ENCODE assay signal across 12 cellular contexts in genomic region chr5:36153727-36154126, GRCh38. TPM values are rescaled to one million over a fixed set of nuclear protein-coding genes. Genes with fewer than 3 reads are reported as not detected.
A peak's percentile ranks its signal among the peaks of the same experiment; 100 is the strongest.
DNase-seq lines count a peak whose midpoint lies in the region; ATAC-seq and TF ChIP-seq lines count a peak whose summit lies in the region.
"Had no signal": no experiment of that assay in that cellular context is flagged by ENCODE, and none has a peak within 500 bp of the region (broad histone marks: within the 10 kb centered on the region; RNA-seq: fewer than 3 reads in every experiment).

No MANE protein-coding gene starts in this region.

- no peak overlapping the region for H2AK9ac ChIP-seq in IMR-90 (replicated peaks; ENCODE audit: low read depth, low read length, poor library complexity)

- no peak overlapping the region for H2BK20ac ChIP-seq in IMR-90 (ENCODE audit: low read depth, low read length)

- intact Hi-C loops in CD4-positive, alpha-beta memory T cell (cut with micrococcal nuclease): loop anchor here (2.0 to 5.0 kb wide), 2 partner anchors 1225 to 1316 kb away; partner anchors contain the start of genes TTC23L and WDR70
- intact Hi-C loops in IMR-90 (cut with micrococcal nuclease): loop anchor here (2.0 to 5.0 kb wide), 2 partner anchors 87 to 724 kb away; partner anchors contain the start of genes NADK2 and NIPBL
- intact Hi-C loops in natural killer cell (cut with micrococcal nuclease): no loop called here

- H2BK15ac ChIP-seq in IMR-90 (ENCODE audit: low read depth, low read length): 0 out of 3 replicates have a peak overlapping the region, but pooled peaks have one; percentile 28

- H2BK5ac ChIP-seq in IMR-90 (ENCODE audit: low read depth, low read length, poor library complexity, severe bottlenecking): peak overlapping the region; percentile 61

- H3K4me3 ChIP-seq in CD4-positive, alpha-beta memory T cell (ENCODE audit: low read length in 2 of 2): no peak overlapping the region
- peak overlapping the region; percentile 69; the same call in 1 of the 2 replicates for H3K4me3 ChIP-seq in IMR-90 (ENCODE audit: insufficient read depth, low read depth, low read length)
- H3K4me3 ChIP-seq: lung had no signal

- WGBS in IMR-90 (ENCODE audit: extremely low coverage in 2 of 2, insufficient read length in 1 of 2), 2 experiments: no CpG with 5 or more reads among the region's 4 CpGs

- peaks cover 3% of the 10 kb centered on the region; the same call in 1 of the 2 replicates for H3K9me1 ChIP-seq in IMR-90 (ENCODE audit: insufficient read depth, low read length)

- peak overlapping the region; percentile 25 to 84 (median 64) for H3K4me3 Mint-ChIP-seq in CD4-positive, alpha-beta memory T cell
- peak overlapping the region; percentile 92 for H3K4me3 Mint-ChIP-seq in activated naive CD8-positive, alpha-beta T cell treated with anti-CD3 and anti-CD28 coated beads, Interleukin-2, amount 50 U/mL, for 24 hours
- H3K4me3 Mint-ChIP-seq in natural killer cell: peak overlapping the region; percentile 43

- H3K36me3 Mint-ChIP-seq in CD4-positive, alpha-beta memory T cell: peaks cover 37 to 64% of the 10 kb centered on the region in 2 donors
- H3K36me3 Mint-ChIP-seq in activated naive CD8-positive, alpha-beta T cell treated with anti-CD3 and anti-CD28 coated beads, Interleukin-2, amount 50 U/mL, for 24 hours (ENCODE audit: low read depth): peaks cover 57% of the 10 kb centered on the region
- H3K36me3 Mint-ChIP-seq in natural killer cell: peaks cover 17% of the 10 kb centered on the region

- peak overlapping the region; percentile 53 for H2BK120ac ChIP-seq in IMR-90 (ENCODE audit: low read depth, low read length)

- dilution Hi-C loops in IMR-90 (cut with HindIII; ENCODE audit: low sequenced_read_pairs, unreplicated experiment): no loop called here

- H3K9me3 ChIP-seq in CD4-positive, alpha-beta memory T cell (ENCODE audit: control insufficient read depth in 1 of 2, low read length in 2 of 2): no peaks in the 10 kb centered on the region
- no peaks in the 10 kb centered on the region for H3K9me3 ChIP-seq in IMR-90 (ENCODE audit: control insufficient read depth, insufficient read depth, low read length)

- no peak overlapping the region for H3K27ac ChIP-seq in CD4-positive, alpha-beta memory T cell (ENCODE audit: low read depth, low read length)
- H3K27ac ChIP-seq in IMR-90 (ENCODE audit: insufficient read depth, low read length): peak overlapping the region; percentile 86; the same call in 1 of the 2 replicates

- peak overlapping the region; percentile 63 for H3K23ac ChIP-seq in IMR-90 (ENCODE audit: low read depth, low read length)

- H4K20me1 ChIP-seq in IMR-90 (ENCODE audit: insufficient read depth, low read length): no peaks in the 10 kb centered on the region

- CTCF ChIA-PET in CD4-positive, alpha-beta memory T cell (lab: Charles Lee; ENCODE audit: partially characterized antibody): interaction anchor here (0.8 to 3.4 kb wide), 4 partner anchors 11 to 88 kb away, joined by 3 to 17 read pairs (median 6); partner anchors contain the start of gene NADK2
- CTCF ChIA-PET in IMR-90 (lab: Yijun Ruan, JAX): interaction anchor here (0.7 to 2.1 kb wide), 2 partner anchors 75 to 103 kb away, joined by 3 to 6 read pairs; no protein-coding TSS in a partner anchor

- no peak overlapping the region for H4K5ac ChIP-seq in IMR-90 (ENCODE audit: low read depth, low read length)

- H3K4me1 ChIP-seq in CD4-positive, alpha-beta memory T cell (ENCODE audit: insufficient read depth, low read length): peaks cover 43% of the 10 kb centered on the region
- H3K4me1 ChIP-seq in IMR-90 (ENCODE audit: control insufficient read depth, insufficient read depth, low read length): peaks cover 20% of the 10 kb centered on the region

- H3K27ac Mint-ChIP-seq in CD4-positive, alpha-beta memory T cell: peak overlapping the region in 5 of 7 donors; percentile 1 to 57 (median 5)
- peak overlapping the region; percentile 50 for H3K27ac Mint-ChIP-seq in activated naive CD8-positive, alpha-beta T cell treated with anti-CD3 and anti-CD28 coated beads, Interleukin-2, amount 50 U/mL, for 24 hours
- H3K27ac Mint-ChIP-seq in natural killer cell: no peak overlapping the region

- TF ChIP-seq CTCF in IMR-90 (conservative IDR thresholded peaks at IDR 0.05; ENCODE audit: low read depth, low read length) (no peak), natural killer cell (IDR thresholded peaks at IDR 0.05) (no peak)

- POLR2A ChIA-PET in CD4-positive, alpha-beta memory T cell (lab: Charles Lee; ENCODE audit: partially characterized antibody): interaction anchor here (2.8 to 4.3 kb wide), 3 partner anchors 15 to 723 kb away, joined by 11 to 48 read pairs (median 11); partner anchors contain the start of genes NADK2 and NIPBL
- POLR2A ChIA-PET in IMR-90 (lab: Charles Lee; ENCODE audit: unreplicated experiment): no interaction called here

- TF ChIP-seq RAD21 in IMR-90 (IDR thresholded peaks at IDR 0.05; ENCODE audit: low read length): no peak

- ATAC-seq in IMR-90 (ENCODE audit: low read depth) (no peak), natural killer cell (no peak), HG03520 (IDR thresholded peaks at IDR 0.05; ENCODE audit: unreplicated experiment) (no peak)
- ATAC-seq in activated naive CD8-positive, alpha-beta T cell treated with anti-CD3 and anti-CD28 coated beads, Interleukin-2, amount 50 U/mL, for 24 hours: no peak

- H4K91ac ChIP-seq in IMR-90 (ENCODE audit: insufficient read depth, low read depth, low read length): no peak overlapping the region

- H3K79me1 ChIP-seq in IMR-90 (ENCODE audit: low read depth in 1 of 2, low read length in 2 of 2): peaks cover 31 to 73% of the 10 kb centered on the region in 2 experiments

- H3K9ac ChIP-seq in IMR-90 (ENCODE audit: low read depth, low read length): peak overlapping the region; percentile 84

- no peak overlapping the region for H2AK5ac ChIP-seq in IMR-90 (ENCODE audit: low read depth, low read length)

- no peak for TF ChIP-seq POLR2A in IMR-90 (IDR thresholded peaks at IDR 0.05; ENCODE audit: low read depth, low read length)

- in situ Hi-C loops in IMR-90 (cut with MboI; ENCODE audit: low sequenced_read_pairs): no loop called here

- no peak overlapping the region for H2AFZ ChIP-seq in IMR-90 (replicated peaks; ENCODE audit: low read length, poor library complexity)

- H4K8ac ChIP-seq in IMR-90 (ENCODE audit: low read depth in 2 of 2, low read length in 2 of 2): peak overlapping the region in 1 of 2 experiments; percentile 68; a peak in 2 of 4 replicates

- 0 out of 2 replicates have a peak overlapping the region, but pooled peaks have one; percentile 9 for H3K56ac ChIP-seq in IMR-90 (ENCODE audit: extremely low read depth, insufficient read depth, low read length)

- no peaks in the 10 kb centered on the region for H3K27me3 Mint-ChIP-seq in CD4-positive, alpha-beta memory T cell
- H3K27me3 Mint-ChIP-seq in activated naive CD8-positive, alpha-beta T cell treated with anti-CD3 and anti-CD28 coated beads, Interleukin-2, amount 50 U/mL, for 24 hours: no peaks in the 10 kb centered on the region
- H3K27me3 Mint-ChIP-seq in natural killer cell (ENCODE audit: low read depth in 2 of 2): no peaks in the 10 kb centered on the region

- peak overlapping the region; percentile 60; the same call in 1 of the 2 replicates for H3K18ac ChIP-seq in IMR-90 (ENCODE audit: low read depth, low read length)

- peak overlapping the region; percentile 73; the same call in 1 of the 2 replicates for H3K4ac ChIP-seq in IMR-90 (ENCODE audit: low read depth, low read length)

- peak overlapping the region; percentile 92 for H3K4me2 ChIP-seq in IMR-90 (ENCODE audit: low read depth, low read length)

- peaks cover 47 to 80% (median 55%) of the 10 kb centered on the region in 4 donors for H3K4me1 Mint-ChIP-seq in CD4-positive, alpha-beta memory T cell
- peaks cover 70% of the 10 kb centered on the region for H3K4me1 Mint-ChIP-seq in activated naive CD8-positive, alpha-beta T cell treated with anti-CD3 and anti-CD28 coated beads, Interleukin-2, amount 50 U/mL, for 24 hours
- H3K4me1 Mint-ChIP-seq in natural killer cell: peaks cover 71 to 78% of the 10 kb centered on the region in 2 donors

- peak overlapping the region; percentile 85; the same call in 1 of the 2 replicates for H3K14ac ChIP-seq in IMR-90 (replicated peaks; ENCODE audit: low read depth, low read length)

- no peaks in the 10 kb centered on the region for H3K9me3 Mint-ChIP-seq in CD4-positive, alpha-beta memory T cell
- H3K9me3 Mint-ChIP-seq in activated naive CD8-positive, alpha-beta T cell treated with anti-CD3 and anti-CD28 coated beads, Interleukin-2, amount 50 U/mL, for 24 hours: no peaks in the 10 kb centered on the region
- no peaks in the 10 kb centered on the region for H3K9me3 Mint-ChIP-seq in natural killer cell

- H3K27me3 ChIP-seq in CD4-positive, alpha-beta memory T cell (ENCODE audit: insufficient read depth, low read length): no peaks in the 10 kb centered on the region
- H3K27me3 ChIP-seq in IMR-90 (ENCODE audit: control insufficient read depth, insufficient read depth, low read length): no peaks in the 10 kb centered on the region

- DNase-seq in CD4-positive, alpha-beta memory T cell: no peak
- no peak for DNase-seq in IMR-90
- no peak for DNase-seq in activated naive CD8-positive, alpha-beta T cell treated with anti-CD3 and anti-CD28 coated beads, Interleukin-2, amount 50 U/mL, for 24 hours
- DNase-seq in natural killer cell: no peak
- no peak for DNase-seq in cerebellar cortex (ENCODE audit: low spot score)
- DNase-seq in NCI-H1092 treated with DMSO at 0.1 percent for 48 hours (lab: John Stamatoyannopoulos, UW): no peak
- no peak for DNase-seq in NCI-H446 (lab: John Stamatoyannopoulos, UW)
- DNase-seq: foreskin melanocyte; NCI-H1105; stimulated activated CD4-positive, alpha-beta T cell treated with anti-CD3 and anti-CD28 coated beads, Interleukin-12 subunit alpha, Interleukin-12 subunit beta, amount 100 ng/mL, for 4 hours had no signal

- peaks cover 5% of the 10 kb centered on the region for H3K36me3 ChIP-seq in CD4-positive, alpha-beta memory T cell (ENCODE audit: insufficient read depth, low read length)
- H3K36me3 ChIP-seq in IMR-90 (ENCODE audit: control insufficient read depth, insufficient read depth, low read length): peaks cover 9% of the 10 kb centered on the region

- BruUV-seq in IMR-90 (replicated peaks; lab: Mats Ljungman, UMichigan): no TSS peak

RNA-seq across cellular contexts. Expression of gene SKP2, which starts 1.8 kb away (rescaled TPM):
- total RNA-seq in CD4-positive, alpha-beta memory T cell: 10 to 100 TPM; 21.0 to 23.9 TPM
- polyA plus RNA-seq in CD4-positive, alpha-beta memory T cell: 10 to 100 TPM; 18.3 to 19.2 TPM
- total RNA-seq in IMR-90 (2012; rRNA removed) (72.5 and 92.1 TPM in 2 replicates), natural killer cell (10 to 100 TPM; 12.0 to 20.5 (median 15.0) TPM)
- 19.9 and 23.3 TPM in 2 replicates for polyA plus RNA-seq in IMR-90 (2012; rRNA removed)
- 9.6 and 17.9 TPM in 2 replicates for polyA plus RNA-seq in IMR-90 (2012; cell fraction: cytosol; rRNA removed)
- polyA plus RNA-seq in IMR-90 (2012; cell fraction: nucleus; rRNA removed; ENCODE audit: low replicate concordance): 8.1 and 18.7 TPM in 2 replicates

RNA-seq across cellular contexts. Expression of gene LMBRD2, which starts 2.0 kb away (rescaled TPM):
- 10 to 100 TPM; 16.0 to 16.6 TPM for total RNA-seq in CD4-positive, alpha-beta memory T cell
- polyA plus RNA-seq in CD4-positive, alpha-beta memory T cell: 1 to 10 TPM; 3.0 to 4.1 TPM
- total RNA-seq in IMR-90 (2012; rRNA removed): 5.2 and 11.4 TPM in 2 replicates
- polyA plus RNA-seq in IMR-90 (2012; rRNA removed): 1.3 and 1.8 TPM in 2 replicates
- 0.19 and 0.26 TPM in 2 replicates for polyA plus RNA-seq in IMR-90 (2012; cell fraction: cytosol; rRNA removed)
- 0.30 and 2.2 TPM in 2 replicates for polyA plus RNA-seq in IMR-90 (2012; cell fraction: nucleus; rRNA removed; ENCODE audit: low replicate concordance)
- 1 to 10 TPM; 6.9 to 9.8 (median 9.6) TPM for total RNA-seq in natural killer cell

Comparison
In these comparisons a context has a peak if more than half of its experiments do, and no peak if none do; other contexts are left out.
1. H3K27ac Mint-ChIP-seq: peak in CD4-positive, alpha-beta memory T cell (5 of 7) and activated naive CD8-positive, alpha-beta T cell treated with anti-CD3 and anti-CD28 coated beads, Interleukin-2, amount 50 U/mL, for 24 hours (single experiment); none in natural killer cell (0 of 2).
2. Peak in every context shown above with its lines, with median percentiles within 50 percentile points of each other: H3K4me3 Mint-ChIP-seq.